ENCODE assay signal across 1 cellular context in genomic region chr21:43959231-43960041, GRCh38.
TF ChIP-seq lines count a peak whose summit lies in the region.

No MANE protein-coding gene starts in this region.

TF ChIP-seq in HEK293, 187 proteins besides CTCF, POLR2A, EP300 and RAD21 (continued from another document and continues in another):
- TF ChIP-seq, protein P1, sequence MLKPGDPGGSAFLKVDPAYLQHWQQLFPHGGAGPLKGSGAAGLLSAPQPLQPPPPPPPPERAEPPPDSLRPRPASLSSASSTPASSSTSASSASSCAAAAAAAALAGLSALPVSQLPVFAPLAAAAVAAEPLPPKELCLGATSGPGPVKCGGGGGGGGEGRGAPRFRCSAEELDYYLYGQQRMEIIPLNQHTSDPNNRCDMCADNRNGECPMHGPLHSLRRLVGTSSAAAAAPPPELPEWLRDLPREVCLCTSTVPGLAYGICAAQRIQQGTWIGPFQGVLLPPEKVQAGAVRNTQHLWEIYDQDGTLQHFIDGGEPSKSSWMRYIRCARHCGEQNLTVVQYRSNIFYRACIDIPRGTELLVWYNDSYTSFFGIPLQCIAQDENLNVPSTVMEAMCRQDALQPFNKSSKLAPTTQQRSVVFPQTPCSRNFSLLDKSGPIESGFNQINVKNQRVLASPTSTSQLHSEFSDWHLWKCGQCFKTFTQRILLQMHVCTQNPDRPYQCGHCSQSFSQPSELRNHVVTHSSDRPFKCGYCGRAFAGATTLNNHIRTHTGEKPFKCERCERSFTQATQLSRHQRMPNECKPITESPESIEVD (tag by site-specific recombination; IDR thresholded peaks at IDR 0.05), result no peak
- TF ChIP-seq ZNF19 (tag by site-specific recombination; IDR thresholded peaks at IDR 0.05; ENCODE audit: low read depth) (no peak), ZNF707 (tag by site-specific recombination; IDR thresholded peaks at IDR 0.05) (peak; percentile 74), ZNF362 (tag by site-specific recombination; IDR thresholded peaks at IDR 0.05) (no peak), KLF16 (tag by site-specific recombination; IDR thresholded peaks at IDR 0.05) (no peak), EGR2 (tag by site-specific recombination; IDR thresholded peaks at IDR 0.05; ENCODE audit: low read depth) (no peak), ZNF112 (tag by site-specific recombination; IDR thresholded peaks at IDR 0.05) (no peak), ZSCAN16 (tag by site-specific recombination; IDR thresholded peaks at IDR 0.05) (0 out of 2 replicates have a peak, but pooled peaks have one; percentile 13), ZNF610 (tag by site-specific recombination; IDR thresholded peaks at IDR 0.05; ENCODE audit: borderline replicate concordance) (no peak), KLF17 (tag by site-specific recombination; IDR thresholded peaks at IDR 0.05) (no peak), BCL6B (tag by site-specific recombination; IDR thresholded peaks at IDR 0.05) (no peak; the same call in 1 of the 2 replicates), ZFP3 (tag by site-specific recombination; IDR thresholded peaks at IDR 0.05; ENCODE audit: low read depth) (no peak), ZNF423 (tag by site-specific recombination; IDR thresholded peaks at IDR 0.05) (no peak), ZNF529 (tag by site-specific recombination; IDR thresholded peaks at IDR 0.05; ENCODE audit: insufficient replicate concordance) (no peak), ZNF596 (tag by site-specific recombination; IDR thresholded peaks at IDR 0.05) (no peak), ZNF221 (tag by site-specific recombination; IDR thresholded peaks at IDR 0.05; ENCODE audit: borderline replicate concordance) (no peak), SP2 (tag by site-specific recombination; IDR thresholded peaks at IDR 0.05) (no peak), ZNF133 (tag by site-specific recombination; IDR thresholded peaks at IDR 0.05) (no peak), ZNF645 (tag by site-specific recombination; IDR thresholded peaks at IDR 0.05) (no peak), SP3 (tag by site-specific recombination; IDR thresholded peaks at IDR 0.05) (no peak), ZNF792 (tag by site-specific recombination; IDR thresholded peaks at IDR 0.05) (no peak), ZNF521 (tag by site-specific recombination; IDR thresholded peaks at IDR 0.05) (no peak), ZNF555 (tag by site-specific recombination; conservative IDR thresholded peaks at IDR 0.05) (no peak), ZNF600 (tag by site-specific recombination; IDR thresholded peaks at IDR 0.05) (peak; percentile 73), KLF10 (tag by site-specific recombination; IDR thresholded peaks at IDR 0.05) (no peak), TCF7L2 (IDR thresholded peaks at IDR 0.05; ENCODE audit: borderline replicate concordance, low read depth, low read length) (no peak), ZNF670 (tag by site-specific recombination; IDR thresholded peaks at IDR 0.05; ENCODE audit: low read depth) (no peak), ZNF76 (tag by site-specific recombination; IDR thresholded peaks at IDR 0.05; ENCODE audit: borderline replicate concordance, low read depth) (no peak), ZBTB21 (tag by site-specific recombination; IDR thresholded peaks at IDR 0.05) (no peak), ZNF292 (tag by site-specific recombination; IDR thresholded peaks at IDR 0.05; ENCODE audit: borderline replicate concordance, low read depth) (peak; percentile 46; the same call in 1 of the 2 replicates), HOXD13 (CRISPR knock-in tag; IDR thresholded peaks at IDR 0.05; ENCODE audit: borderline replicate concordance) (no peak), SETDB1 (IDR thresholded peaks at IDR 0.05; ENCODE audit: insufficient read length, low read length) (no peak), ZNF138 (tag by site-specific recombination; IDR thresholded peaks at IDR 0.05; ENCODE audit: borderline replicate concordance) (no peak), GLI4 (tag by site-specific recombination; IDR thresholded peaks at IDR 0.05) (peak; percentile 25; the same call in 1 of the 2 replicates), GLI2 (tag by site-specific recombination; IDR thresholded peaks at IDR 0.05; ENCODE audit: borderline replicate concordance, low read depth) (no peak), ZNF626 (tag by site-specific recombination; IDR thresholded peaks at IDR 0.05) (no peak), ZFHX2 (tag by site-specific recombination; conservative IDR thresholded peaks at IDR 0.05) (0 out of 2 replicates have a peak, but pooled peaks have one; percentile 3), ZNF776 (tag by site-specific recombination; IDR thresholded peaks at IDR 0.05; ENCODE audit: borderline replicate concordance) (no peak), YY2 (tag by site-specific recombination; IDR thresholded peaks at IDR 0.05) (no peak), ZNF677 (tag by site-specific recombination; IDR thresholded peaks at IDR 0.05) (no peak)
- TF ChIP-seq, protein P2, sequence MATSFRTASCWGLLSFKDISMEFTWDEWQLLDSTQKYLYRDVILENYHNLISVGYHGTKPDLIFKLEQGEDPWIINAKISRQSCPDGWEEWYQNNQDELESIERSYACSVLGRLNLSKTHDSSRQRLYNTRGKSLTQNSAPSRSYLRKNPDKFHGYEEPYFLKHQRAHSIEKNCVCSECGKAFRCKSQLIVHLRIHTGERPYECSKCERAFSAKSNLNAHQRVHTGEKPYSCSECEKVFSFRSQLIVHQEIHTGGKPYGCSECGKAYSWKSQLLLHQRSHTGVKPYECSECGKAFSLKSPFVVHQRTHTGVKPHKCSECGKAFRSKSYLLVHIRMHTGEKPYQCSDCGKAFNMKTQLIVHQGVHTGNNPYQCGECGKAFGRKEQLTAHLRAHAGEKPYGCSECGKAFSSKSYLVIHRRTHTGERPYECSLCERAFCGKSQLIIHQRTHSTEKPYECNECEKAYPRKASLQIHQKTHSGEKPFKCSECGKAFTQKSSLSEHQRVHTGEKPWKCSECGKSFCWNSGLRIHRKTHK (tag by site-specific recombination; IDR thresholded peaks at IDR 0.05), result no peak
- TF ChIP-seq, protein P3, sequence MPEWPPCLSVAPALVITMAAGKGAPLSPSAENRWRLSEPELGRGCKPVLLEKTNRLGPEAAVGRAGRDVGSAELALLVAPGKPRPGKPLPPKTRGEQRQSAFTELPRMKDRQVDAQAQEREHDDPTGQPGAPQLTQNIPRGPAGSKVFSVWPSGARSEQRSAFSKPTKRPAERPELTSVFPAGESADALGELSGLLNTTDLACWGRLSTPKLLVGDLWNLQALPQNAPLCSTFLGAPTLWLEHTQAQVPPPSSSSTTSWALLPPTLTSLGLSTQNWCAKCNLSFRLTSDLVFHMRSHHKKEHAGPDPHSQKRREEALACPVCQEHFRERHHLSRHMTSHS (tag by site-specific recombination; IDR thresholded peaks at IDR 0.05), result no peak
- TF ChIP-seq, protein P4, sequence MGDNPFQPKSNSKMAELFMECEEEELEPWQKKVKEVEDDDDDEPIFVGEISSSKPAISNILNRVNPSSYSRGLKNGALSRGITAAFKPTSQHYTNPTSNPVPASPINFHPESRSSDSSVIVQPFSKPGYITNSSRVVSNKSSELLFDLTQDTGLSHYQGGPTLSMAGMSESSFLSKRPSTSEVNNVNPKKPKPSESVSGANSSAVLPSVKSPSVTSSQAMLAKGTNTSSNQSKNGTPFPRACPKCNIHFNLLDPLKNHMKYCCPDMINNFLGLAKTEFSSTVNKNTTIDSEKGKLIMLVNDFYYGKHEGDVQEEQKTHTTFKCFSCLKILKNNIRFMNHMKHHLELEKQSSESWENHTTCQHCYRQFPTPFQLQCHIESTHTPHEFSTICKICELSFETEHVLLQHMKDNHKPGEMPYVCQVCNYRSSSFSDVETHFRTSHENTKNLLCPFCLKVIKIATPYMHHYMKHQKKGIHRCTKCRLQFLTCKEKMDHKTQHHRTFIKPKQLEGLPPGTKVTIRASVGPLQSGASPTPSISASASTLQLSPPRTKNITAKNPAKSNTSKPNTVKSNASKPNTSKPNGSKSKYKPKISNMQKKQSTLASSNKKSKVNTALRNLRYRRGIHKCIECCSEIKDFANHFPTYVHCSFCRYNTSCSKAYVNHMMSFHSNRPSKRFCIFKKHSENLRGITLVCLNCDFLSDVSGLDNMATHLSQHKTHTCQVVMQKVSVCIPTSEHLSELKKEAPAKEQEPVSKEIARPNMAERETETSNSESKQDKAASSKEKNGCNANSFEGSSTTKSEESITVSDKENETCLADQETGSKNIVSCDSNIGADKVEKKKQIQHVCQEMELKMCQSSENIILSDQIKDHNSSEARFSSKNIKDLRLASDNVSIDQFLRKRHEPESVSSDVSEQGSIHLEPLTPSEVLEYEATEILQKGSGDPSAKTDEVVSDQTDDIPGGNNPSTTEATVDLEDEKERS (tag by site-specific recombination; IDR thresholded peaks at IDR 0.05), result no peak
- TF ChIP-seq, protein P5, sequence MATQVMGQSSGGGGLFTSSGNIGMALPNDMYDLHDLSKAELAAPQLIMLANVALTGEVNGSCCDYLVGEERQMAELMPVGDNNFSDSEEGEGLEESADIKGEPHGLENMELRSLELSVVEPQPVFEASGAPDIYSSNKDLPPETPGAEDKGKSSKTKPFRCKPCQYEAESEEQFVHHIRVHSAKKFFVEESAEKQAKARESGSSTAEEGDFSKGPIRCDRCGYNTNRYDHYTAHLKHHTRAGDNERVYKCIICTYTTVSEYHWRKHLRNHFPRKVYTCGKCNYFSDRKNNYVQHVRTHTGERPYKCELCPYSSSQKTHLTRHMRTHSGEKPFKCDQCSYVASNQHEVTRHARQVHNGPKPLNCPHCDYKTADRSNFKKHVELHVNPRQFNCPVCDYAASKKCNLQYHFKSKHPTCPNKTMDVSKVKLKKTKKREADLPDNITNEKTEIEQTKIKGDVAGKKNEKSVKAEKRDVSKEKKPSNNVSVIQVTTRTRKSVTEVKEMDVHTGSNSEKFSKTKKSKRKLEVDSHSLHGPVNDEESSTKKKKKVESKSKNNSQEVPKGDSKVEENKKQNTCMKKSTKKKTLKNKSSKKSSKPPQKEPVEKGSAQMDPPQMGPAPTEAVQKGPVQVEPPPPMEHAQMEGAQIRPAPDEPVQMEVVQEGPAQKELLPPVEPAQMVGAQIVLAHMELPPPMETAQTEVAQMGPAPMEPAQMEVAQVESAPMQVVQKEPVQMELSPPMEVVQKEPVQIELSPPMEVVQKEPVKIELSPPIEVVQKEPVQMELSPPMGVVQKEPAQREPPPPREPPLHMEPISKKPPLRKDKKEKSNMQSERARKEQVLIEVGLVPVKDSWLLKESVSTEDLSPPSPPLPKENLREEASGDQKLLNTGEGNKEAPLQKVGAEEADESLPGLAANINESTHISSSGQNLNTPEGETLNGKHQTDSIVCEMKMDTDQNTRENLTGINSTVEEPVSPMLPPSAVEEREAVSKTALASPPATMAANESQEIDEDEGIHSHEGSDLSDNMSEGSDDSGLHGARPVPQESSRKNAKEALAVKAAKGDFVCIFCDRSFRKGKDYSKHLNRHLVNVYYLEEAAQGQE (tag by site-specific recombination; IDR thresholded peaks at IDR 0.05), result no peak
- TF ChIP-seq, protein P6, sequence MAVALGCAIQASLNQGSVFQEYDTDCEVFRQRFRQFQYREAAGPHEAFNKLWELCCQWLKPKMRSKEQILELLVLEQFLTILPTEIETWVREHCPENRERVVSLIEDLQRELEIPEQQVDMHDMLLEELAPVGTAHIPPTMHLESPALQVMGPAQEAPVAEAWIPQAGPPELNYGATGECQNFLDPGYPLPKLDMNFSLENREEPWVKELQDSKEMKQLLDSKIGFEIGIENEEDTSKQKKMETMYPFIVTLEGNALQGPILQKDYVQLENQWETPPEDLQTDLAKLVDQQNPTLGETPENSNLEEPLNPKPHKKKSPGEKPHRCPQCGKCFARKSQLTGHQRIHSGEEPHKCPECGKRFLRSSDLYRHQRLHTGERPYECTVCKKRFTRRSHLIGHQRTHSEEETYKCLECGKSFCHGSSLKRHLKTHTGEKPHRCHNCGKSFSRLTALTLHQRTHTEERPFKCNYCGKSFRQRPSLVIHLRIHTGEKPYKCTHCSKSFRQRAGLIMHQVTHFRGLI (tag by site-specific recombination; IDR thresholded peaks at IDR 0.05), result no peak
